In genomic region chr7:26688936-26689506, GRCh38 we compare ENCODE assay signal across 10 cellular contexts.
DNase-seq lines count a peak whose midpoint lies in the region; ATAC-seq and TF ChIP-seq lines count a peak whose summit lies in the region.
"Had no signal": no experiment of that assay in that cellular context is flagged by ENCODE, and none has a peak within 500 bp of the region (broad histone marks: within the 10 kb centered on the region; RNA-seq: fewer than 3 reads in every experiment).

No MANE protein-coding gene starts in this region.

- H3K27me3 ChIP-seq in spleen (replicated peaks in 1 of 7), result no peaks in the 10 kb centered on the region

- peaks cover 0 to 12% (median 0%) of the 10 kb centered on the region in 6 donors for H3K36me3 ChIP-seq in spleen

- WGBS in spleen, 5 donors, result 24 to 41% (median 30%) methylated on average over 4 of the region's 4 CpGs

- no peak for TF ChIP-seq POLR2A in spleen (IDR thresholded peaks at IDR 0.05)

- peaks cover 12 to 76% (median 37%) of the 10 kb centered on the region in 6 donors for H3K4me1 ChIP-seq in spleen

- no peak overlapping the region for H3K4me3 ChIP-seq in spleen
- H3K4me3 ChIP-seq: smooth muscle cell had no signal

- intact Hi-C loops in spleen (cut with DNase I; ENCODE audit: low total_unique reads), result loop anchor here (2.0 kb wide), 1 partner anchor 452 kb away; no protein-coding TSS in a partner anchor
- intact Hi-C loops in cardiac septum (cut with DNase I), result no loop called here

- ATAC-seq in GM19043 (IDR thresholded peaks at IDR 0.05; ENCODE audit: low read depth, unreplicated experiment) (peak; percentile 92), HG02870 (IDR thresholded peaks at IDR 0.05; ENCODE audit: unreplicated experiment) (peak; percentile 85)

- peak; percentile 43 for DNase-seq in NCI-H69 (lab: John Stamatoyannopoulos, UW)
- no peak for DNase-seq in spleen
- DNase-seq in NCI-H2196 (lab: John Stamatoyannopoulos, UW; ENCODE audit: unreplicated experiment), result no peak
- DNase-seq in superior temporal gyrus (ENCODE audit: extremely low spot score), result no peak
- DNase-seq in activated CD8-positive, alpha-beta memory T cell treated with anti-CD3 and anti-CD28 coated beads, Interleukin-2, amount 50 U/mL, for 4 hours, result no peak
- DNase-seq in cardiac septum (ENCODE audit: low spot score), result no peak
- DNase-seq: NCI-H146 had no signal

- TF ChIP-seq CTCF in spleen (IDR thresholded peaks at IDR 0.05 in 8 of 11, conservative IDR thresholded peaks at IDR 0.05 in 3 of 11), result no peak

- no peaks in the 10 kb centered on the region for H3K9me3 ChIP-seq in spleen

- H3K27ac ChIP-seq in spleen, result peak overlapping the region in 6 of 8 donors; percentile 23 to 48 (median 41)
